In genomic region chr5:67205981-67206380, GRCh38 we compare ENCODE assay signal across 10 cellular contexts. TPM values are rescaled to one million over a fixed set of nuclear protein-coding genes. Genes with fewer than 3 reads are reported as not detected.
DNase-seq lines count a peak whose midpoint lies in the region; ATAC-seq and TF ChIP-seq lines count a peak whose summit lies in the region.
"Had no signal": no experiment of that assay in that cellular context is flagged by ENCODE, and none has a peak within 500 bp of the region (broad histone marks: within the 10 kb centered on the region; RNA-seq: fewer than 3 reads in every experiment).

No MANE protein-coding gene starts in this region.

- peaks cover 2 to 5% (median 3%) of the 10 kb centered on the region in 3 donors for H3K9me3 Mint-ChIP-seq in T-cell

- H3K27ac Mint-ChIP-seq in T-cell, result peak overlapping the region; percentile 93 to 96

- H3K27ac ChIP-seq in epithelial cell of prostate (peak overlapping the region; percentile 92), stomach (peak overlapping the region; percentile 18 to 80 (median 35))
- H3K27ac ChIP-seq: SJSA1 had no signal

- intact Hi-C loops in stomach (cut with DNase I; ENCODE audit: low total_unique reads), result loop anchor here (5.0 to 10.0 kb wide), 2 partner anchors 44 to 401 kb away; no protein-coding TSS in a partner anchor

- TF ChIP-seq CTCF in stomach (IDR thresholded peaks at IDR 0.05), result no peak

- no peaks in the 10 kb centered on the region for H3K27me3 Mint-ChIP-seq in T-cell

- H3K9me3 ChIP-seq in stomach, result peaks cover 0 to 3% (median 0%) of the 10 kb centered on the region in 4 donors
- H3K9me3 ChIP-seq: SJSA1 had no signal

- no peak overlapping the region for H3K4me3 ChIP-seq in stomach
- H3K4me3 ChIP-seq: SJSA1 had no signal

- TF ChIP-seq POLR2A in stomach (IDR thresholded peaks at IDR 0.05), result no peak

- H3K27me3 ChIP-seq in stomach, result no peaks in the 10 kb centered on the region
- H3K27me3 ChIP-seq: SJSA1 had no signal

- peaks cover 7 to 53% (median 12%) of the 10 kb centered on the region in 4 donors for H3K4me1 ChIP-seq in stomach

- H3K4me1 Mint-ChIP-seq in T-cell, result peaks cover 76 to 88% (median 88%) of the 10 kb centered on the region in 3 donors

- H3K36me3 ChIP-seq in stomach, result no peaks in the 10 kb centered on the region
- H3K36me3 ChIP-seq: SJSA1 had no signal

- WGBS in stomach, 5 donors, result 79 to 96% (median 92%) methylated on average over 3 of the region's 3 CpGs

- POLR2A ChIA-PET in T-cell (lab: Charles Lee), result no interaction called here

- no peak for TF ChIP-seq EP300 in stomach (IDR thresholded peaks at IDR 0.05)

- H3K36me3 Mint-ChIP-seq in T-cell, result peaks cover 4% of the 10 kb centered on the region

- H3K4me3 Mint-ChIP-seq in T-cell, result peak overlapping the region in 1 of 3 donors; percentile 55

- ATAC-seq in T-cell (replicated peaks in 1 of 4) (no peak), HG03342 (IDR thresholded peaks at IDR 0.05; ENCODE audit: unreplicated experiment) (no peak)

- peak; percentile 33 for DNase-seq in activated CD4-positive, alpha-beta T cell treated with anti-CD3 and anti-CD28 coated beads for 48 hours
- no peak for DNase-seq in activated CD4-positive, alpha-beta T cell treated with anti-CD3 and anti-CD28 coated beads, Interleukin-2, amount 50 U/mL, for 4 hours
- DNase-seq in T-cell (no peak), epithelial cell of prostate (ENCODE audit: low read depth, low spot score) (no peak), stomach (no peak), NCI-H1436 (lab: John Stamatoyannopoulos, UW) (no peak), NOMO-1 treated with dmso at 0.1 percent for 144 hours (lab: John Stamatoyannopoulos, UW; ENCODE audit: unreplicated experiment) (no peak)
- DNase-seq: NCI-H446 had no signal

- CTCF ChIA-PET in T-cell (lab: Charles Lee), result interaction anchor here (0.6 to 7.5 kb wide), 9 partner anchors 26 to 49 kb away, joined by 3 to 119 read pairs (median 27); no protein-coding TSS in a partner anchor

RNA-seq across cellular contexts. Expression of gene CD180, which starts 9.4 kb away (rescaled TPM):
- total RNA-seq in T-cell (1 to 10 TPM in 2 of 5 donors, under 1 TPM in 3; 0.16 to 1.3 (median 0.73) TPM), stomach (1 to 10 TPM in 2 of 5 donors, under 1 TPM in 2, not detected in 1; under 0.01 to 2.6 (median 0.77) TPM)
- polyA plus RNA-seq in stomach, result under 1 TPM; 0.15 to 0.37 (median 0.28) TPM
- total RNA-seq: SJSA1 had no signal
